Comparison of ENCODE assay signal across 16 cellular contexts in genomic region chr12:15186593-15186992, GRCh38. TPM values are rescaled to one million over a fixed set of nuclear protein-coding genes. Genes with fewer than 3 reads are reported as not detected.
DNase-seq lines count a peak whose midpoint lies in the region; ATAC-seq and TF ChIP-seq lines count a peak whose summit lies in the region.
"Had no signal": no experiment of that assay in that cellular context is flagged by ENCODE, and none has a peak within 500 bp of the region (broad histone marks: within the 10 kb centered on the region; RNA-seq: fewer than 3 reads in every experiment).

No MANE protein-coding gene starts in this region.

- H3K36me3 ChIP-seq in SK-N-MC (ENCODE audit: insufficient read depth, low read length): no peaks in the 10 kb centered on the region
- H3K36me3 ChIP-seq in suprapubic skin: no peaks in the 10 kb centered on the region

- no peak overlapping the region for H3K9ac ChIP-seq in SK-N-MC (ENCODE audit: insufficient read length)

- no peaks in the 10 kb centered on the region for H3K9me3 ChIP-seq in SK-N-MC (ENCODE audit: low read depth, low read length)
- no peaks in the 10 kb centered on the region for H3K9me3 ChIP-seq in suprapubic skin

- no peaks in the 10 kb centered on the region for H3K9me3 Mint-ChIP-seq in mesothelial cell of epicardium
- H3K9me3 Mint-ChIP-seq in activated T-helper 1 cell treated with anti-CD3 and anti-CD28 coated beads, Interleukin-12 subunit alpha, Interleukin-12 subunit beta, Interleukin-2, Interleukin-4 antibody, amounts not matched to agents 30 ng/mL and 10 ng/mL and 1 ng/mL, durations not matched to agents 14 hours and 24 hours and 36 hours: no peaks in the 10 kb centered on the region
- H3K9me3 Mint-ChIP-seq: activated naive CD4-positive, alpha-beta T cell treated with anti-CD3 and anti-CD28 coated beads, Interleukin-2, amount 10 ng/mL, durations not matched to agents 7 days and 5 days; stimulated activated naive CD8-positive, alpha-beta T cell treated with anti-CD3 and anti-CD28 coated beads, Interleukin-15, amount 100 ng/mL, for 72 hours had no signal

- DNase-seq in NCI-H146 (lab: John Stamatoyannopoulos, UW): peak; percentile 7
- no peak for DNase-seq in NCI-H146 treated with DMSO at 0.1 percent for 48 hours (lab: John Stamatoyannopoulos, UW; ENCODE audit: unreplicated experiment)
- DNase-seq in SK-N-MC (ENCODE audit: low read depth, low spot score): no peak
- DNase-seq in mesothelial cell of epicardium (ENCODE audit: low spot score in 2 of 2, unreplicated experiment in 2 of 2): no peak
- no peak for DNase-seq in suprapubic skin (ENCODE audit: low spot score in 2 of 2)
- DNase-seq in central memory CD4-positive, alpha-beta T cell: no peak
- no peak for DNase-seq in activated T-helper 1 cell treated with anti-CD3 and anti-CD28 coated beads, Interleukin-12 subunit alpha, Interleukin-12 subunit beta, Interleukin-2, Interleukin-4 antibody, amounts not matched to agents 30 ng/mL and 10 ng/mL and 1 ng/mL, durations not matched to agents 14 hours and 24 hours and 36 hours (ENCODE audit: low spot score)
- DNase-seq: activated CD4-positive, alpha-beta T cell treated with anti-CD3 and anti-CD28 coated beads for 1 hour; activated naive CD4-positive, alpha-beta T cell treated with anti-CD3 and anti-CD28 coated beads, Interleukin-2, amount 10 ng/mL, durations not matched to agents 7 days and 5 days; effector CD8-positive, alpha-beta T cell; stimulated activated naive CD8-positive, alpha-beta T cell treated with anti-CD3 and anti-CD28 coated beads, Interleukin-15, amount 100 ng/mL, for 72 hours; T-helper 1 cell had no signal

- H3K4me3 ChIP-seq in SK-N-MC: no peak overlapping the region
- H3K4me3 ChIP-seq in suprapubic skin: no peak overlapping the region
- H3K4me3 ChIP-seq: skin epidermis had no signal

- H3K4me1 ChIP-seq in suprapubic skin: peaks cover 16% of the 10 kb centered on the region

- H3K4me3 Mint-ChIP-seq in mesothelial cell of epicardium: no peak overlapping the region
- H3K4me3 Mint-ChIP-seq in activated T-helper 1 cell treated with anti-CD3 and anti-CD28 coated beads, Interleukin-12 subunit alpha, Interleukin-12 subunit beta, Interleukin-2, Interleukin-4 antibody, amounts not matched to agents 30 ng/mL and 10 ng/mL and 1 ng/mL, durations not matched to agents 14 hours and 24 hours and 36 hours: no peak overlapping the region
- H3K4me3 Mint-ChIP-seq: activated naive CD4-positive, alpha-beta T cell treated with anti-CD3 and anti-CD28 coated beads, Interleukin-2, amount 10 ng/mL, durations not matched to agents 7 days and 5 days; neural crest cell; stimulated activated naive CD8-positive, alpha-beta T cell treated with anti-CD3 and anti-CD28 coated beads, Interleukin-15, amount 100 ng/mL, for 72 hours had no signal

- H3K27ac Mint-ChIP-seq in mesothelial cell of epicardium: peak overlapping the region; percentile 89
- H3K27ac Mint-ChIP-seq in activated T-helper 1 cell treated with anti-CD3 and anti-CD28 coated beads, Interleukin-12 subunit alpha, Interleukin-12 subunit beta, Interleukin-2, Interleukin-4 antibody, amounts not matched to agents 30 ng/mL and 10 ng/mL and 1 ng/mL, durations not matched to agents 14 hours and 24 hours and 36 hours: no peak overlapping the region
- H3K27ac Mint-ChIP-seq: activated naive CD4-positive, alpha-beta T cell treated with anti-CD3 and anti-CD28 coated beads, Interleukin-2, amount 10 ng/mL, durations not matched to agents 7 days and 5 days; stimulated activated naive CD8-positive, alpha-beta T cell treated with anti-CD3 and anti-CD28 coated beads, Interleukin-15, amount 100 ng/mL, for 72 hours had no signal

- no peak for TF ChIP-seq EP300 in suprapubic skin (IDR thresholded peaks at IDR 0.05)

- no peak for TF ChIP-seq POLR2A in suprapubic skin (IDR thresholded peaks at IDR 0.05)

- ATAC-seq in HG02870 (IDR thresholded peaks at IDR 0.05; ENCODE audit: unreplicated experiment): no peak
- ATAC-seq: stimulated activated naive CD8-positive, alpha-beta T cell treated with anti-CD3 and anti-CD28 coated beads, Interleukin-15, amount 100 ng/mL, for 72 hours had no signal

- TF ChIP-seq CTCF in mesothelial cell of epicardium (IDR thresholded peaks at IDR 0.05; ENCODE audit: unreplicated experiment) (no peak), suprapubic skin (IDR thresholded peaks at IDR 0.05) (no peak)

- H3K36me3 Mint-ChIP-seq in mesothelial cell of epicardium: peaks cover 5% of the 10 kb centered on the region
- no peaks in the 10 kb centered on the region for H3K36me3 Mint-ChIP-seq in activated T-helper 1 cell treated with anti-CD3 and anti-CD28 coated beads, Interleukin-12 subunit alpha, Interleukin-12 subunit beta, Interleukin-2, Interleukin-4 antibody, amounts not matched to agents 30 ng/mL and 10 ng/mL and 1 ng/mL, durations not matched to agents 14 hours and 24 hours and 36 hours (ENCODE audit: low read depth)
- H3K36me3 Mint-ChIP-seq: activated naive CD4-positive, alpha-beta T cell treated with anti-CD3 and anti-CD28 coated beads, Interleukin-2, amount 10 ng/mL, durations not matched to agents 7 days and 5 days had no signal

- intact Hi-C loops in activated T-helper 1 cell treated with anti-CD3 and anti-CD28 coated beads, Interleukin-12 subunit alpha, Interleukin-12 subunit beta, Interleukin-2, Interleukin-4 antibody, amounts not matched to agents 30 ng/mL and 10 ng/mL and 1 ng/mL, durations not matched to agents 14 hours and 24 hours and 36 hours (cut with micrococcal nuclease): no loop called here

- WGBS in suprapubic skin: 20% methylated on average over 1 of the region's 1 CpG

- no peaks in the 10 kb centered on the region for H3K27me3 Mint-ChIP-seq in mesothelial cell of epicardium (ENCODE audit: low read depth)
- peaks cover 1% of the 10 kb centered on the region for H3K27me3 Mint-ChIP-seq in activated T-helper 1 cell treated with anti-CD3 and anti-CD28 coated beads, Interleukin-12 subunit alpha, Interleukin-12 subunit beta, Interleukin-2, Interleukin-4 antibody, amounts not matched to agents 30 ng/mL and 10 ng/mL and 1 ng/mL, durations not matched to agents 14 hours and 24 hours and 36 hours (ENCODE audit: insufficient read depth)
- H3K27me3 Mint-ChIP-seq: stimulated activated naive CD8-positive, alpha-beta T cell treated with anti-CD3 and anti-CD28 coated beads, Interleukin-15, amount 100 ng/mL, for 72 hours had no signal

- H3K27me3 ChIP-seq in suprapubic skin: no peaks in the 10 kb centered on the region

- peaks cover 35% of the 10 kb centered on the region for H3K4me1 Mint-ChIP-seq in mesothelial cell of epicardium
- H3K4me1 Mint-ChIP-seq in activated T-helper 1 cell treated with anti-CD3 and anti-CD28 coated beads, Interleukin-12 subunit alpha, Interleukin-12 subunit beta, Interleukin-2, Interleukin-4 antibody, amounts not matched to agents 30 ng/mL and 10 ng/mL and 1 ng/mL, durations not matched to agents 14 hours and 24 hours and 36 hours (ENCODE audit: low read depth): no peaks in the 10 kb centered on the region
- H3K4me1 Mint-ChIP-seq: activated naive CD4-positive, alpha-beta T cell treated with anti-CD3 and anti-CD28 coated beads, Interleukin-2, amount 10 ng/mL, durations not matched to agents 7 days and 5 days; stimulated activated naive CD8-positive, alpha-beta T cell treated with anti-CD3 and anti-CD28 coated beads, Interleukin-15, amount 100 ng/mL, for 72 hours had no signal

- H3K27ac ChIP-seq in SK-N-MC (peak overlapping the region; percentile 20; the same call in 1 of the 2 replicates), suprapubic skin (peak overlapping the region; percentile 16)

RNA-seq across cellular contexts. Expression of gene RERG, which starts 34.6 kb away (rescaled TPM):
- total RNA-seq in mesothelial cell of epicardium: 28.6 to 34.0 TPM (median 33.3 TPM) in 3 replicates
- total RNA-seq in suprapubic skin: 10 to 100 TPM in 2 of 4 donors, 1 to 10 TPM in 2; 7.7 to 23.9 (median 10.9) TPM
- not detected in 2 replicates for total RNA-seq in activated T-helper 1 cell treated with anti-CD3 and anti-CD28 coated beads, Interleukin-12 subunit alpha, Interleukin-12 subunit beta, Interleukin-2, Interleukin-4 antibody, amounts not matched to agents 30 ng/mL and 10 ng/mL and 1 ng/mL, durations not matched to agents 14 hours and 24 hours and 36 hours
- total RNA-seq: lung microvascular endothelial cell had no signal
